ENCODE assay signal across 8 cellular contexts in genomic region chr3:81761904-81762565, GRCh38.
DNase-seq lines count a peak whose midpoint lies in the region; ATAC-seq, FAIRE-seq and TF ChIP-seq lines count a peak whose summit lies in the region.

No MANE protein-coding gene starts in this region.

- no peaks in the 10 kb centered on the region for H3K9me3 Mint-ChIP-seq in central memory CD8-positive, alpha-beta T cell

- H3K4me1 Mint-ChIP-seq in central memory CD8-positive, alpha-beta T cell: peaks cover 19% of the 10 kb centered on the region

- H3K4me3 ChIP-seq in muscle layer of duodenum (ENCODE audit: low read depth in 1 of 2, low read length in 2 of 2): peak overlapping the region; percentile 75 to 76

- peak overlapping the region; percentile 93 for H3K27ac Mint-ChIP-seq in central memory CD8-positive, alpha-beta T cell (ENCODE audit: low read depth)

- H3K4me3 Mint-ChIP-seq in central memory CD8-positive, alpha-beta T cell: peak overlapping the region; percentile 90

- peak; percentile 0 for ATAC-seq in HG03354 (IDR thresholded peaks at IDR 0.05; ENCODE audit: poor library complexity, severe bottlenecking, unreplicated experiment)
- no peak for ATAC-seq in central memory CD8-positive, alpha-beta T cell (replicated peaks; ENCODE audit: extremely low read depth, poor library complexity, severe bottlenecking)
- no peak for ATAC-seq in GM18861 (IDR thresholded peaks at IDR 0.05; ENCODE audit: unreplicated experiment)

- peaks cover 8% of the 10 kb centered on the region for H3K36me3 Mint-ChIP-seq in central memory CD8-positive, alpha-beta T cell (ENCODE audit: insufficient read depth)

- peak overlapping the region; percentile 97 for H3K27ac ChIP-seq in muscle layer of duodenum (ENCODE audit: low read length)

- peak; percentile 11 for DNase-seq in AG20443 (ENCODE audit: low spot score)
- DNase-seq in central memory CD8-positive, alpha-beta T cell (ENCODE audit: low spot score in 2 of 2): no peak
- DNase-seq in Ammon's horn (ENCODE audit: low spot score): no peak
- no peak for DNase-seq in stimulated activated CD4-positive, alpha-beta T cell treated with anti-CD3 and anti-CD28 coated beads, Interleukin-4, amount 100 ng/mL, for 24 hours
- no peak for DNase-seq in D721Med (ENCODE audit: insufficient read length, low spot score)

- H3K27me3 ChIP-seq in muscle layer of duodenum (ENCODE audit: low read depth, low read length): no peaks in the 10 kb centered on the region

- H3K27me3 Mint-ChIP-seq in central memory CD8-positive, alpha-beta T cell: no peaks in the 10 kb centered on the region

- no peaks in the 10 kb centered on the region for H3K9me3 ChIP-seq in muscle layer of duodenum (ENCODE audit: control insufficient read depth in 1 of 2, low read length in 2 of 2)

- peaks cover 0 to 11% of the 10 kb centered on the region in 2 donors for H3K36me3 ChIP-seq in muscle layer of duodenum (ENCODE audit: control insufficient read depth in 1 of 2, insufficient read depth in 2 of 2, low read length in 2 of 2)

- FAIRE-seq in D721Med (lab: Jason Lieb, UNC): no peak

- TF ChIP-seq CTCF in D721Med (IDR thresholded peaks at IDR 0.05; ENCODE audit: insufficient read depth, missing control alignments): no peak

- peaks cover 0 to 22% of the 10 kb centered on the region in 2 donors for H3K4me1 ChIP-seq in muscle layer of duodenum (ENCODE audit: control insufficient read depth in 1 of 2, insufficient read depth in 2 of 2, low read length in 2 of 2)
